Comparison of ENCODE assay signal across 29 cellular contexts in genomic region chr7:45171946-45172345, GRCh38. TPM values are rescaled to one million over a fixed set of nuclear protein-coding genes. Genes with fewer than 3 reads are reported as not detected.
DNase-seq lines count a peak whose midpoint lies in the region; ATAC-seq and TF ChIP-seq lines count a peak whose summit lies in the region.
"Had no signal": no experiment of that assay in that cellular context is flagged by ENCODE, and none has a peak within 500 bp of the region (broad histone marks: within the 10 kb centered on the region; RNA-seq: fewer than 3 reads in every experiment).

No MANE protein-coding gene starts in this region.

- no peaks in the 10 kb centered on the region for H3K9me3 ChIP-seq in endodermal cell (ENCODE audit: control insufficient read depth, low read length)
- H3K9me3 ChIP-seq: MG63, Peyer's patch had no signal

- H3K4me3 ChIP-seq in endodermal cell (ENCODE audit: low read length) = no peak overlapping the region
- H3K4me3 ChIP-seq: GM12878, GM23248, K562, MG63, Peyer's patch had no signal

- H3K4me1 Mint-ChIP-seq in activated naive CD8-positive, alpha-beta T cell treated with anti-CD3 and anti-CD28 coated beads, Interleukin-2, amount 10 ng/mL, durations not matched to agents 7 days and 5 days = no peaks in the 10 kb centered on the region
- H3K4me1 Mint-ChIP-seq in activated naive CD8-positive, alpha-beta T cell treated with anti-CD3 and anti-CD28 coated beads for 36 hours = no peaks in the 10 kb centered on the region
- no peaks in the 10 kb centered on the region for H3K4me1 Mint-ChIP-seq in endodermal cell
- H3K4me1 Mint-ChIP-seq in stimulated activated memory B cell treated with anti-CD40 and anti-IgM and Interleukin-4, amounts not matched to agents 10 μg/mL and 1 μg/mL and 100 μg/mL, for 72 hours = no peaks in the 10 kb centered on the region
- H3K4me1 Mint-ChIP-seq: H9 had no signal

- H3K27me3 ChIP-seq in endodermal cell (ENCODE audit: control insufficient read depth, insufficient read depth, low read length, poor library complexity, severe bottlenecking) = peaks cover 7% of the 10 kb centered on the region
- H3K27me3 ChIP-seq: MG63, Peyer's patch had no signal

- H3K27ac Mint-ChIP-seq in activated naive CD8-positive, alpha-beta T cell treated with anti-CD3 and anti-CD28 coated beads, Interleukin-2, amount 10 ng/mL, durations not matched to agents 7 days and 5 days = no peak overlapping the region
- H3K27ac Mint-ChIP-seq in activated naive CD8-positive, alpha-beta T cell treated with anti-CD3 and anti-CD28 coated beads for 36 hours = no peak overlapping the region
- H3K27ac Mint-ChIP-seq in endodermal cell = no peak overlapping the region
- no peak overlapping the region for H3K27ac Mint-ChIP-seq in stimulated activated memory B cell treated with anti-CD40 and anti-IgM and Interleukin-4, amounts not matched to agents 10 μg/mL and 1 μg/mL and 100 μg/mL, for 72 hours
- H3K27ac Mint-ChIP-seq: CD8-positive, alpha-beta T cell; H9; HFFc6 had no signal

- ATAC-seq in activated naive CD8-positive, alpha-beta T cell treated with anti-CD3 and anti-CD28 coated beads, Interleukin-2, amount 10 ng/mL, durations not matched to agents 7 days and 5 days (ENCODE audit: low read depth) = no peak
- no peak for ATAC-seq in stimulated activated memory B cell treated with anti-CD40 and anti-IgM and Interleukin-4, amounts not matched to agents 10 μg/mL and 1 μg/mL and 100 μg/mL, for 72 hours
- ATAC-seq: CD8-positive, alpha-beta T cell; GM12878; K562 had no signal

- no peak overlapping the region for H3K27ac ChIP-seq in endodermal cell (ENCODE audit: low read depth, low read length)
- H3K27ac ChIP-seq: GM23248, Peyer's patch had no signal

- POLR2A ChIA-PET in activated naive CD8-positive, alpha-beta T cell treated with anti-CD3 and anti-CD28 coated beads, Interleukin-2, amount 10 ng/mL, durations not matched to agents 7 days and 5 days (lab: Charles Lee) = no interaction called here

- DNase-seq in activated naive CD8-positive, alpha-beta T cell treated with anti-CD3 and anti-CD28 coated beads, Interleukin-2, amount 10 ng/mL, durations not matched to agents 7 days and 5 days = peak; percentile 10
- DNase-seq in activated naive CD8-positive, alpha-beta T cell treated with anti-CD3 and anti-CD28 coated beads for 36 hours = no peak
- peak; percentile 5 for DNase-seq in MV-4-11 (lab: John Stamatoyannopoulos, UW)
- DNase-seq in endodermal cell = peak; percentile 16
- peak; percentile 72 for DNase-seq in posterior vena cava (ENCODE audit: low spot score)
- DNase-seq in glomerular visceral epithelial cell (ENCODE audit: extremely low spot score) = no peak
- DNase-seq in NCI-H69 (lab: John Stamatoyannopoulos, UW) = no peak
- DNase-seq: AML-193; C1 segment of cervical spinal cord; CD8-positive, alpha-beta T cell; DND-41; GM23248; H9; HFFc6; MG63; NCI-H1092 treated with DMSO at 0.1 percent for 48 hours; NCI-H1436 treated with DMSO at 0.1 percent for 48 hours; NCI-H2029; NCI-H2171; NCI-H345; NCI-H524; NCI-H82 had no signal

- H3K9me3 Mint-ChIP-seq in activated naive CD8-positive, alpha-beta T cell treated with anti-CD3 and anti-CD28 coated beads, Interleukin-2, amount 10 ng/mL, durations not matched to agents 7 days and 5 days = no peaks in the 10 kb centered on the region
- H3K9me3 Mint-ChIP-seq in activated naive CD8-positive, alpha-beta T cell treated with anti-CD3 and anti-CD28 coated beads for 36 hours = no peaks in the 10 kb centered on the region
- H3K9me3 Mint-ChIP-seq in endodermal cell = no peaks in the 10 kb centered on the region
- no peaks in the 10 kb centered on the region for H3K9me3 Mint-ChIP-seq in stimulated activated memory B cell treated with anti-CD40 and anti-IgM and Interleukin-4, amounts not matched to agents 10 μg/mL and 1 μg/mL and 100 μg/mL, for 72 hours
- H3K9me3 Mint-ChIP-seq: CD8-positive, alpha-beta T cell; H9; HFFc6 had no signal

- H3K36me3 ChIP-seq in endodermal cell (ENCODE audit: control insufficient read depth, insufficient read depth, low read length) = no peaks in the 10 kb centered on the region
- H3K36me3 ChIP-seq: MG63, Peyer's patch had no signal

- H3K9ac ChIP-seq in endodermal cell (ENCODE audit: extremely low read depth, low read length, poor library complexity, severe bottlenecking) = no peak overlapping the region
- H3K9ac ChIP-seq: GM23248 had no signal

- intact Hi-C loops in posterior vena cava (cut with DNase I) = no loop called here

- WGBS in endodermal cell (ENCODE audit: insufficient coverage in 1 of 2, insufficient read length in 1 of 2), 2 experiments = 79 to 86% methylated on average over 1 of the region's 1 CpG

- no peak for TF ChIP-seq CTCF in endodermal cell (conservative IDR thresholded peaks at IDR 0.05)

- H3K36me3 Mint-ChIP-seq in activated naive CD8-positive, alpha-beta T cell treated with anti-CD3 and anti-CD28 coated beads, Interleukin-2, amount 10 ng/mL, durations not matched to agents 7 days and 5 days = no peaks in the 10 kb centered on the region
- no peaks in the 10 kb centered on the region for H3K36me3 Mint-ChIP-seq in activated naive CD8-positive, alpha-beta T cell treated with anti-CD3 and anti-CD28 coated beads for 36 hours
- no peaks in the 10 kb centered on the region for H3K36me3 Mint-ChIP-seq in endodermal cell (ENCODE audit: low read depth)
- H3K36me3 Mint-ChIP-seq in stimulated activated memory B cell treated with anti-CD40 and anti-IgM and Interleukin-4, amounts not matched to agents 10 μg/mL and 1 μg/mL and 100 μg/mL, for 72 hours = no peaks in the 10 kb centered on the region
- H3K36me3 Mint-ChIP-seq: CD8-positive, alpha-beta T cell had no signal

- H3K4me1 ChIP-seq in endodermal cell (ENCODE audit: control insufficient read depth, insufficient read depth, low read length) = no peaks in the 10 kb centered on the region
- H3K4me1 ChIP-seq: Peyer's patch had no signal

- H3K27me3 Mint-ChIP-seq in activated naive CD8-positive, alpha-beta T cell treated with anti-CD3 and anti-CD28 coated beads, Interleukin-2, amount 10 ng/mL, durations not matched to agents 7 days and 5 days = peaks cover 12% of the 10 kb centered on the region
- H3K27me3 Mint-ChIP-seq in activated naive CD8-positive, alpha-beta T cell treated with anti-CD3 and anti-CD28 coated beads for 36 hours = peaks cover 13% of the 10 kb centered on the region
- H3K27me3 Mint-ChIP-seq in endodermal cell (ENCODE audit: insufficient read depth) = peaks cover 5% of the 10 kb centered on the region
- H3K27me3 Mint-ChIP-seq in stimulated activated memory B cell treated with anti-CD40 and anti-IgM and Interleukin-4, amounts not matched to agents 10 μg/mL and 1 μg/mL and 100 μg/mL, for 72 hours = peaks cover 33% of the 10 kb centered on the region

- H3K4me3 Mint-ChIP-seq in activated naive CD8-positive, alpha-beta T cell treated with anti-CD3 and anti-CD28 coated beads, Interleukin-2, amount 10 ng/mL, durations not matched to agents 7 days and 5 days = no peak overlapping the region
- H3K4me3 Mint-ChIP-seq in activated naive CD8-positive, alpha-beta T cell treated with anti-CD3 and anti-CD28 coated beads for 36 hours = no peak overlapping the region
- no peak overlapping the region for H3K4me3 Mint-ChIP-seq in endodermal cell
- H3K4me3 Mint-ChIP-seq in stimulated activated memory B cell treated with anti-CD40 and anti-IgM and Interleukin-4, amounts not matched to agents 10 μg/mL and 1 μg/mL and 100 μg/mL, for 72 hours = no peak overlapping the region
- H3K4me3 Mint-ChIP-seq: CD8-positive, alpha-beta T cell; H9; HFFc6 had no signal

RNA-seq across cellular contexts. Expression of gene RAMP3, which starts 14.4 kb away (rescaled TPM):
- not detected for total RNA-seq in activated naive CD8-positive, alpha-beta T cell treated with anti-CD3 and anti-CD28 coated beads, Interleukin-2, amount 10 ng/mL, durations not matched to agents 7 days and 5 days
- total RNA-seq in activated naive CD8-positive, alpha-beta T cell treated with anti-CD3 and anti-CD28 coated beads for 36 hours = not detected
- total RNA-seq in endodermal cell = not detected
- polyA plus RNA-seq in endodermal cell (2013, experiment 1 of 2) = not detected
- not detected for polyA plus RNA-seq in endodermal cell (2013, experiment 2 of 2)
- total RNA-seq in posterior vena cava = 10 to 100 TPM; 45.5 to 54.1 TPM
- total RNA-seq: A172; CD8-positive, alpha-beta T cell; GM12878; GM23248; HFFc6; K562; LHCN-M2 had no signal
- polyA plus RNA-seq: AG04450, GM12878, GM23248, K562 had no signal

Comparison
In these comparisons a context has a peak if more than half of its experiments do, and no peak if none do; other contexts are left out.
1. DNase-seq: peak in activated naive CD8-positive, alpha-beta T cell treated with anti-CD3 and anti-CD28 coated beads, Interleukin-2, amount 10 ng/mL, durations not matched to agents 7 days and 5 days (single experiment), MV-4-11 (single experiment), endodermal cell (single experiment) and posterior vena cava (single experiment); none in activated naive CD8-positive, alpha-beta T cell treated with anti-CD3 and anti-CD28 coated beads for 36 hours (single experiment), glomerular visceral epithelial cell (single experiment) and NCI-H69 (single experiment).
2. RNA of gene RAMP3, which starts 14.4 kb away (total RNA-seq): 45.5 to 54.1 TPM in posterior vena cava; not detected in endodermal cell, not detected in activated naive CD8-positive, alpha-beta T cell treated with anti-CD3 and anti-CD28 coated beads, Interleukin-2, amount 10 ng/mL, durations not matched to agents 7 days and 5 days and not detected in activated naive CD8-positive, alpha-beta T cell treated with anti-CD3 and anti-CD28 coated beads for 36 hours; every median in the first group is over 10 times any median in the second.